1 cellular context compared by ENCODE assay signal in genomic region chr10:17049195-17049594, GRCh38.
A peak's percentile ranks its signal among the peaks of the same experiment; 100 is the strongest.
TF ChIP-seq lines count a peak whose summit lies in the region.

No MANE protein-coding gene starts in this region.

TF ChIP-seq in K562, 482 proteins besides CTCF, POLR2A, EP300 and RAD21 (continued from another document):
- TF ChIP-seq RERE (CRISPR knock-in tag; IDR thresholded peaks at IDR 0.05; ENCODE audit: borderline replicate concordance) (no peak), ZNF785 (CRISPR knock-in tag; IDR thresholded peaks at IDR 0.05) (no peak), STAT6 (CRISPR knock-in tag; IDR thresholded peaks at IDR 0.05) (no peak), ELF4 (CRISPR knock-in tag; IDR thresholded peaks at IDR 0.05) (no peak), HDAC3 (IDR thresholded peaks at IDR 0.05; ENCODE audit: borderline replicate concordance, partially characterized antibody) (peak; percentile 41), GABPB2 (CRISPR knock-in tag; conservative IDR thresholded peaks at IDR 0.05) (no peak), LCOR (CRISPR knock-in tag; IDR thresholded peaks at IDR 0.05) (no peak), C11orf30 (IDR thresholded peaks at IDR 0.05; ENCODE audit: low read depth) (peak; percentile 87), MAFG (tag; conservative IDR thresholded peaks at IDR 0.05) (peak; percentile 81), ARID1B (IDR thresholded peaks at IDR 0.05) (peak; percentile 80), ELK3 (CRISPR knock-in tag; IDR thresholded peaks at IDR 0.05) (no peak), SOX6 (IDR thresholded peaks at IDR 0.05) (peak; percentile 89), ZNF24 (IDR thresholded peaks at IDR 0.05) (peak; percentile 96), IFI16 (CRISPR knock-in tag; IDR thresholded peaks at IDR 0.05) (no peak), NFE2 (IDR thresholded peaks at IDR 0.05; ENCODE audit: low read depth) (peak; percentile 88), FOXM1 (IDR thresholded peaks at IDR 0.05; ENCODE audit: low read depth) (peak; percentile 60; the same call in 1 of the 2 replicates), FOXM1 (CRISPR knock-in tag; IDR thresholded peaks at IDR 0.05; ENCODE audit: low read depth) (no peak), CBX3 (IDR thresholded peaks at IDR 0.05; ENCODE audit: borderline replicate concordance in 1 of 2, low read length in 2 of 2) (no peak), KDM1A (IDR thresholded peaks at IDR 0.05) (peak; percentile 72 to 76), MAFK (IDR thresholded peaks at IDR 0.05; ENCODE audit: low read length) (peak; percentile 33; the same call in 1 of the 2 replicates), ZNF184 (CRISPR knock-in tag; IDR thresholded peaks at IDR 0.05) (no peak), CBFA2T3 (IDR thresholded peaks at IDR 0.05) (peak; percentile 87), RCOR1 (IDR thresholded peaks at IDR 0.05; ENCODE audit: borderline replicate concordance in 1 of 2, low read depth in 2 of 2, low read length in 2 of 2) (peak in 1 of 2 experiments; percentile 70; a peak in 2 of 4 replicates), SMAD4 (CRISPR knock-in tag; conservative IDR thresholded peaks at IDR 0.05) (peak; percentile 46; the same call in 1 of the 2 replicates), MTA2 (IDR thresholded peaks at IDR 0.05; ENCODE audit: low read depth) (0 out of 2 replicates have a peak, but pooled peaks have one; percentile 18), ZNF57 (CRISPR knock-in tag; IDR thresholded peaks at IDR 0.05) (no peak), TAL1 (IDR thresholded peaks at IDR 0.05) (peak; percentile 68; the same call in 1 of the 2 replicates), MAFF (IDR thresholded peaks at IDR 0.05; ENCODE audit: low read length) (peak; percentile 34; the same call in 1 of the 2 replicates), EWSR1 (IDR thresholded peaks at IDR 0.05; ENCODE audit: borderline replicate concordance, low read depth, partially characterized antibody) (no peak), NR2C2 (CRISPR knock-in tag; IDR thresholded peaks at IDR 0.05) (no peak), NR2C2 (tag; IDR thresholded peaks at IDR 0.05) (peak; percentile 29; the same call in 1 of the 2 replicates), ZEB2 (IDR thresholded peaks at IDR 0.05) (peak; percentile 77), ATF7 (IDR thresholded peaks at IDR 0.05) (0 out of 2 replicates have a peak, but pooled peaks have one; percentile 21), DPF2 (IDR thresholded peaks at IDR 0.05) (peak; percentile 76), LEF1 (IDR thresholded peaks at IDR 0.05) (peak; percentile 53; the same call in 1 of the 2 replicates), SMARCC2 (IDR thresholded peaks at IDR 0.05; ENCODE audit: low read depth) (0 out of 2 replicates have a peak, but pooled peaks have one; percentile 39), TRIM24 (IDR thresholded peaks at IDR 0.05) (peak; percentile 57 to 70; a peak in 3 of 4 replicates), TEAD4 (IDR thresholded peaks at IDR 0.05; ENCODE audit: low read length) (peak; percentile 74), TEAD4 (CRISPR knock-in tag; IDR thresholded peaks at IDR 0.05; ENCODE audit: borderline replicate concordance) (no peak), DACH1 (IDR thresholded peaks at IDR 0.05; ENCODE audit: partially characterized antibody) (no peak), NCOR1 (IDR thresholded peaks at IDR 0.05) (peak; percentile 63), ETV1 (tag; conservative IDR thresholded peaks at IDR 0.05; ENCODE audit: low read depth) (peak; percentile 68; the same call in 1 of the 2 replicates), SPI1 (IDR thresholded peaks at IDR 0.05; ENCODE audit: borderline replicate concordance, low read depth, low read length) (no peak), TCF3 (CRISPR knock-in tag; IDR thresholded peaks at IDR 0.05) (peak; percentile 77), MEIS2 (IDR thresholded peaks at IDR 0.05; ENCODE audit: partially characterized antibody) (peak; percentile 95), CBFA2T2 (conservative IDR thresholded peaks at IDR 0.05) (peak; percentile 68), SMARCE1 (IDR thresholded peaks at IDR 0.05) (peak; percentile 64), PTBP1 (IDR thresholded peaks at IDR 0.05; ENCODE audit: low read depth, low read length) (no peak), ZNF316 (IDR thresholded peaks at IDR 0.05) (peak; percentile 83), NR3C1 (CRISPR knock-in tag; IDR thresholded peaks at IDR 0.05) (no peak), YBX1 (IDR thresholded peaks at IDR 0.05) (no peak), TEAD2 (tag; IDR thresholded peaks at IDR 0.05) (0 out of 2 replicates have a peak, but pooled peaks have one; percentile 12)
- TF ChIP-seq, protein P1, sequence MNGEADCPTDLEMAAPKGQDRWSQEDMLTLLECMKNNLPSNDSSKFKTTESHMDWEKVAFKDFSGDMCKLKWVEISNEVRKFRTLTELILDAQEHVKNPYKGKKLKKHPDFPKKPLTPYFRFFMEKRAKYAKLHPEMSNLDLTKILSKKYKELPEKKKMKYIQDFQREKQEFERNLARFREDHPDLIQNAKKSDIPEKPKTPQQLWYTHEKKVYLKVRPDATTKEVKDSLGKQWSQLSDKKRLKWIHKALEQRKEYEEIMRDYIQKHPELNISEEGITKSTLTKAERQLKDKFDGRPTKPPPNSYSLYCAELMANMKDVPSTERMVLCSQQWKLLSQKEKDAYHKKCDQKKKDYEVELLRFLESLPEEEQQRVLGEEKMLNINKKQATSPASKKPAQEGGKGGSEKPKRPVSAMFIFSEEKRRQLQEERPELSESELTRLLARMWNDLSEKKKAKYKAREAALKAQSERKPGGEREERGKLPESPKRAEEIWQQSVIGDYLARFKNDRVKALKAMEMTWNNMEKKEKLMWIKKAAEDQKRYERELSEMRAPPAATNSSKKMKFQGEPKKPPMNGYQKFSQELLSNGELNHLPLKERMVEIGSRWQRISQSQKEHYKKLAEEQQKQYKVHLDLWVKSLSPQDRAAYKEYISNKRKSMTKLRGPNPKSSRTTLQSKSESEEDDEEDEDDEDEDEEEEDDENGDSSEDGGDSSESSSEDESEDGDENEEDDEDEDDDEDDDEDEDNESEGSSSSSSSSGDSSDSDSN (IDR thresholded peaks at IDR 0.05; ENCODE audit: borderline replicate concordance in 1 of 2, low read depth in 2 of 2, low read length in 2 of 2): no peak
- TF ChIP-seq, protein P2, sequence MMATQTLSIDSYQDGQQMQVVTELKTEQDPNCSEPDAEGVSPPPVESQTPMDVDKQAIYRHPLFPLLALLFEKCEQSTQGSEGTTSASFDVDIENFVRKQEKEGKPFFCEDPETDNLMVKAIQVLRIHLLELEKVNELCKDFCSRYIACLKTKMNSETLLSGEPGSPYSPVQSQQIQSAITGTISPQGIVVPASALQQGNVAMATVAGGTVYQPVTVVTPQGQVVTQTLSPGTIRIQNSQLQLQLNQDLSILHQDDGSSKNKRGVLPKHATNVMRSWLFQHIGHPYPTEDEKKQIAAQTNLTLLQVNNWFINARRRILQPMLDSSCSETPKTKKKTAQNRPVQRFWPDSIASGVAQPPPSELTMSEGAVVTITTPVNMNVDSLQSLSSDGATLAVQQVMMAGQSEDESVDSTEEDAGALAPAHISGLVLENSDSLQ (IDR thresholded peaks at IDR 0.05): peak; percentile 69
- TF ChIP-seq, protein P3, sequence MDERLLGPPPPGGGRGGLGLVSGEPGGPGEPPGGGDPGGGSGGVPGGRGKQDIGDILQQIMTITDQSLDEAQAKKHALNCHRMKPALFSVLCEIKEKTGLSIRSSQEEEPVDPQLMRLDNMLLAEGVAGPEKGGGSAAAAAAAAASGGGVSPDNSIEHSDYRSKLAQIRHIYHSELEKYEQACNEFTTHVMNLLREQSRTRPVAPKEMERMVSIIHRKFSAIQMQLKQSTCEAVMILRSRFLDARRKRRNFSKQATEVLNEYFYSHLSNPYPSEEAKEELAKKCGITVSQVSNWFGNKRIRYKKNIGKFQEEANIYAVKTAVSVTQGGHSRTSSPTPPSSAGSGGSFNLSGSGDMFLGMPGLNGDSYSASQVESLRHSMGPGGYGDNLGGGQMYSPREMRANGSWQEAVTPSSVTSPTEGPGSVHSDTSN (CRISPR knock-in tag; IDR thresholded peaks at IDR 0.05; ENCODE audit: low read depth): no peak
- TF ChIP-seq, protein P3 (tag; conservative IDR thresholded peaks at IDR 0.05; ENCODE audit: low read depth): peak; percentile 93
